Comparison of ENCODE assay signal across 29 cellular contexts in genomic region chr1:11314959-11315358, GRCh38. TPM values are rescaled to one million over a fixed set of nuclear protein-coding genes. Genes with fewer than 3 reads are reported as not detected.
A peak's percentile ranks its signal among the peaks of the same experiment; 100 is the strongest.
DNase-seq lines count a peak whose midpoint lies in the region; ATAC-seq and TF ChIP-seq lines count a peak whose summit lies in the region.
"Had no signal": no experiment of that assay in that cellular context is flagged by ENCODE, and none has a peak within 500 bp of the region (broad histone marks: within the 10 kb centered on the region; RNA-seq: fewer than 3 reads in every experiment).

No MANE protein-coding gene starts in this region.

- CTCF ChIA-PET in activated CD4-positive, alpha-beta memory T cell treated with anti-CD3 and anti-CD28 coated beads, Interleukin-2, amount 10 ng/mL, durations not matched to agents 7 days and 5 days (lab: Charles Lee), result no interaction called here

- H2AFZ ChIP-seq in osteoblast (ENCODE audit: low read length), result no peak overlapping the region

- H3K4me3 ChIP-seq in fibroblast of villous mesenchyme (ENCODE audit: low read depth, low read length) (no peak overlapping the region), osteoblast (ENCODE audit: insufficient read depth, low read length) (no peak overlapping the region), left ventricle myocardium inferior (no peak overlapping the region), psoas muscle (no peak overlapping the region)
- H3K4me3 ChIP-seq: dorsolateral prefrontal cortex, upper lobe of left lung had no signal

- H3K4me2 ChIP-seq in osteoblast (ENCODE audit: insufficient read depth, low read length), result no peak overlapping the region

- H3K36me3 ChIP-seq in osteoblast (ENCODE audit: insufficient read depth, low read length) (no peaks in the 10 kb centered on the region), left ventricle myocardium inferior (no peaks in the 10 kb centered on the region), psoas muscle (ENCODE audit: insufficient read depth in 1 of 2, low read depth in 1 of 2) (no peaks in the 10 kb centered on the region)
- H3K36me3 ChIP-seq: brain microvascular endothelial cell, upper lobe of left lung had no signal

- intact Hi-C loops in left ventricle myocardium inferior (cut with micrococcal nuclease), result no loop called here
- intact Hi-C loops in psoas muscle (cut with DNase I), result no loop called here

- peaks cover 6% of the 10 kb centered on the region for H3K27me3 ChIP-seq in osteoblast (ENCODE audit: insufficient read depth, low read length)
- peaks cover 22% of the 10 kb centered on the region for H3K27me3 ChIP-seq in left ventricle myocardium inferior (ENCODE audit: low read depth)
- H3K27me3 ChIP-seq in psoas muscle (ENCODE audit: insufficient read depth in 3 of 3, low read length in 2 of 3), result peaks cover 0 to 3% (median 0%) of the 10 kb centered on the region in 3 donors
- H3K27me3 ChIP-seq: upper lobe of left lung had no signal

- no peaks in the 10 kb centered on the region for H4K20me1 ChIP-seq in osteoblast (ENCODE audit: insufficient read depth, low read length)

- H3K27me3 Mint-ChIP-seq in activated CD4-positive, alpha-beta memory T cell treated with anti-CD3 and anti-CD28 coated beads, Interleukin-2, amount 10 ng/mL, durations not matched to agents 7 days and 5 days, result no peaks in the 10 kb centered on the region
- H3K27me3 Mint-ChIP-seq: activated CD8-positive, alpha-beta T cell treated with anti-CD3 and anti-CD28 coated beads for 36 hours had no signal

- no peak for ATAC-seq in psoas muscle
- ATAC-seq: activated CD8-positive, alpha-beta T cell treated with anti-CD3 and anti-CD28 coated beads for 36 hours; left lobe of liver; PC-3; stimulated activated effector memory CD8-positive, alpha-beta T cell treated with anti-CD3 and anti-CD28 coated beads, Interleukin-12 subunit alpha, Interleukin-12 subunit beta, amount 100 ng/mL, for 72 hours; T-helper 17 cell had no signal

- H3K4me1 Mint-ChIP-seq in activated CD4-positive, alpha-beta memory T cell treated with anti-CD3 and anti-CD28 coated beads, Interleukin-2, amount 10 ng/mL, durations not matched to agents 7 days and 5 days, result peaks cover 3% of the 10 kb centered on the region

- H3K27ac ChIP-seq in osteoblast (ENCODE audit: low read depth, low read length), result no peak overlapping the region
- H3K27ac ChIP-seq in left ventricle myocardium inferior (replicated peaks), result no peak overlapping the region
- no peak overlapping the region for H3K27ac ChIP-seq in psoas muscle
- H3K27ac ChIP-seq: brain microvascular endothelial cell, HL-60, upper lobe of left lung had no signal

- H3K4me3 Mint-ChIP-seq in activated CD4-positive, alpha-beta memory T cell treated with anti-CD3 and anti-CD28 coated beads, Interleukin-2, amount 10 ng/mL, durations not matched to agents 7 days and 5 days, result no peak overlapping the region
- H3K4me3 Mint-ChIP-seq: activated CD8-positive, alpha-beta T cell treated with anti-CD3 and anti-CD28 coated beads for 36 hours; naive B cell; stimulated activated effector memory CD8-positive, alpha-beta T cell treated with anti-CD3 and anti-CD28 coated beads, Interleukin-12 subunit alpha, Interleukin-12 subunit beta, amount 100 ng/mL, for 72 hours; T-helper 17 cell had no signal

- POLR2A ChIA-PET in activated CD4-positive, alpha-beta memory T cell treated with anti-CD3 and anti-CD28 coated beads, Interleukin-2, amount 10 ng/mL, durations not matched to agents 7 days and 5 days (lab: Charles Lee), result no interaction called here

- peaks cover 3% of the 10 kb centered on the region for H3K4me1 ChIP-seq in osteoblast (ENCODE audit: insufficient read depth, low read length)
- no peaks in the 10 kb centered on the region for H3K4me1 ChIP-seq in left ventricle myocardium inferior
- no peaks in the 10 kb centered on the region for H3K4me1 ChIP-seq in psoas muscle

- no peaks in the 10 kb centered on the region for H3K79me2 ChIP-seq in osteoblast (ENCODE audit: insufficient read depth, low read length)

- peak; percentile 8 for DNase-seq in EH (ENCODE audit: low read depth)
- DNase-seq in SK-N-DZ (ENCODE audit: low spot score), result peak; percentile 79
- peak; percentile 6 for DNase-seq in fibroblast of villous mesenchyme (ENCODE audit: low read depth)
- DNase-seq in osteoblast (ENCODE audit: insufficient read length, low spot score, missing footprints), result peak; percentile 35
- no peak for DNase-seq in activated T-cell treated with anti-CD3 and anti-CD28 coated beads for 4 hours
- no peak for DNase-seq in left ventricle myocardium inferior
- no peak for DNase-seq in psoas muscle
- no peak for DNase-seq in activated CD4-positive, alpha-beta memory T cell treated with anti-CD3 and anti-CD28 coated beads, Interleukin-2, amount 10 ng/mL, durations not matched to agents 7 days and 5 days
- DNase-seq: activated CD4-positive, alpha-beta T cell treated with anti-CD3 and anti-CD28 coated beads for 1 hour; activated CD8-positive, alpha-beta T cell treated with anti-CD3 and anti-CD28 coated beads for 36 hours; activated naive CD4-positive, alpha-beta T cell treated with anti-CD3 and anti-CD28 coated beads, Interleukin-2, amount 50 U/mL, for 16 hours; amniotic stem cell; brain microvascular endothelial cell; DND-41; GOT3; KG1; naive B cell; NCI-H2029; NCI-H524; PC-3; stimulated activated CD4-positive, alpha-beta T cell treated with anti-CD3 and anti-CD28 coated beads, Interleukin-15, amount 100 ng/mL, for 24 hours; stimulated activated CD4-positive, alpha-beta T cell treated with anti-CD3 and anti-CD28 coated beads, Interleukin-4, amount 100 ng/mL, for 4 hours; T-helper 17 cell; upper lobe of left lung had no signal

- no peak overlapping the region for H3K27ac Mint-ChIP-seq in activated CD4-positive, alpha-beta memory T cell treated with anti-CD3 and anti-CD28 coated beads, Interleukin-2, amount 10 ng/mL, durations not matched to agents 7 days and 5 days
- H3K27ac Mint-ChIP-seq: activated CD8-positive, alpha-beta T cell treated with anti-CD3 and anti-CD28 coated beads for 36 hours; activated T-helper 2 cell treated with anti-CD3 and anti-CD28 coated beads, Interferon-gamma antibody, Interleukin-2, Interleukin-4, amounts not matched to agents 10 μg/mL and 5 μg/mL and 100 μg/mL, durations not matched to agents 14 hours and 24 hours and 36 hours; stimulated activated effector memory CD8-positive, alpha-beta T cell treated with anti-CD3 and anti-CD28 coated beads, Interleukin-12 subunit alpha, Interleukin-12 subunit beta, amount 100 ng/mL, for 72 hours; T-helper 17 cell had no signal

- H3K9me3 Mint-ChIP-seq in activated CD4-positive, alpha-beta memory T cell treated with anti-CD3 and anti-CD28 coated beads, Interleukin-2, amount 10 ng/mL, durations not matched to agents 7 days and 5 days, result no peaks in the 10 kb centered on the region
- H3K9me3 Mint-ChIP-seq: activated CD8-positive, alpha-beta T cell treated with anti-CD3 and anti-CD28 coated beads for 36 hours; activated T-helper 2 cell treated with anti-CD3 and anti-CD28 coated beads, Interferon-gamma antibody, Interleukin-2, Interleukin-4, amounts not matched to agents 10 μg/mL and 5 μg/mL and 100 μg/mL, durations not matched to agents 14 hours and 24 hours and 36 hours; naive B cell; stimulated activated effector memory CD8-positive, alpha-beta T cell treated with anti-CD3 and anti-CD28 coated beads, Interleukin-12 subunit alpha, Interleukin-12 subunit beta, amount 100 ng/mL, for 72 hours had no signal

- WGBS in psoas muscle, 3 donors, result 54 to 60% (median 57%) methylated on average over 8 of the region's 8 CpGs

- no peaks in the 10 kb centered on the region for H3K36me3 Mint-ChIP-seq in activated CD4-positive, alpha-beta memory T cell treated with anti-CD3 and anti-CD28 coated beads, Interleukin-2, amount 10 ng/mL, durations not matched to agents 7 days and 5 days (ENCODE audit: low read depth)
- H3K36me3 Mint-ChIP-seq: naive B cell; stimulated activated effector memory CD8-positive, alpha-beta T cell treated with anti-CD3 and anti-CD28 coated beads, Interleukin-12 subunit alpha, Interleukin-12 subunit beta, amount 100 ng/mL, for 72 hours had no signal

- no peaks in the 10 kb centered on the region for H3K9me3 ChIP-seq in osteoblast (ENCODE audit: low read depth, low read length)
- no peaks in the 10 kb centered on the region for H3K9me3 ChIP-seq in left ventricle myocardium inferior (replicated peaks)
- H3K9me3 ChIP-seq in psoas muscle, result no peaks in the 10 kb centered on the region
- H3K9me3 ChIP-seq: upper lobe of left lung had no signal

- TF ChIP-seq CTCF in fibroblast of villous mesenchyme (IDR thresholded peaks at IDR 0.05; ENCODE audit: insufficient read depth, low read depth, low read length) (no peak), osteoblast (IDR thresholded peaks at IDR 0.05; ENCODE audit: extremely low read depth, low read depth, low read length) (no peak), left ventricle myocardium inferior (IDR thresholded peaks at IDR 0.05; ENCODE audit: borderline replicate concordance) (no peak), psoas muscle (IDR thresholded peaks at IDR 0.05) (no peak)

RNA-seq across cellular contexts. Expression of gene UBIAD1, which starts 42.0 kb away (rescaled TPM):
- polyA plus RNA-seq in SK-N-DZ (2014; cell fraction: cytosol; rRNA removed), result 8.5 and 13.4 TPM in 2 replicates
- 4.9 and 10.9 TPM in 2 replicates for polyA plus RNA-seq in SK-N-DZ (2014; cell fraction: nucleus; rRNA removed)
- total RNA-seq in fibroblast of villous mesenchyme, result 9.0 and 9.5 TPM in 2 replicates
- total RNA-seq in osteoblast, result 10.5 and 11.8 TPM in 2 replicates
- total RNA-seq in left ventricle myocardium inferior, result 9.6 TPM
- 10 to 100 TPM; 21.9 to 29.4 (median 26.7) TPM for total RNA-seq in psoas muscle
- polyA plus RNA-seq in psoas muscle, result 10 to 100 TPM; 19.0 to 28.3 (median 24.4) TPM
- 10 to 100 TPM; 19.9 TPM for total RNA-seq in activated CD4-positive, alpha-beta memory T cell treated with anti-CD3 and anti-CD28 coated beads, Interleukin-2, amount 10 ng/mL, durations not matched to agents 7 days and 5 days

RNA-seq across cellular contexts. Expression of gene MTOR, which starts 52.6 kb away (rescaled TPM):
- 22.6 and 24.8 TPM in 2 replicates for polyA plus RNA-seq in SK-N-DZ (2014; cell fraction: cytosol; rRNA removed)
- polyA plus RNA-seq in SK-N-DZ (2014; cell fraction: nucleus; rRNA removed), result 51.4 and 73.7 TPM in 2 replicates
- 41.6 and 47.5 TPM in 2 replicates for total RNA-seq in fibroblast of villous mesenchyme
- 26.5 and 34.0 TPM in 2 replicates for total RNA-seq in osteoblast
- total RNA-seq in left ventricle myocardium inferior, result 34.9 TPM
- total RNA-seq in psoas muscle, result 10 to 100 TPM; 35.0 to 50.8 (median 47.1) TPM
- 10 to 100 TPM; 24.0 to 44.0 (median 33.7) TPM for polyA plus RNA-seq in psoas muscle
- total RNA-seq in activated CD4-positive, alpha-beta memory T cell treated with anti-CD3 and anti-CD28 coated beads, Interleukin-2, amount 10 ng/mL, durations not matched to agents 7 days and 5 days, result 10 to 100 TPM; 32.9 to 36.2 TPM

Comparison
In these comparisons a context has a peak if more than half of its experiments do, and no peak if none do; other contexts are left out.
1. DNase-seq: peak in EH (single experiment), SK-N-DZ (single experiment), fibroblast of villous mesenchyme (single experiment) and osteoblast (single experiment); none in activated T-cell treated with anti-CD3 and anti-CD28 coated beads for 4 hours (single experiment), left ventricle myocardium inferior (single experiment), psoas muscle (0 of 2) and activated CD4-positive, alpha-beta memory T cell treated with anti-CD3 and anti-CD28 coated beads, Interleukin-2, amount 10 ng/mL, durations not matched to agents 7 days and 5 days (single experiment).